In the genomic region with DNA sequence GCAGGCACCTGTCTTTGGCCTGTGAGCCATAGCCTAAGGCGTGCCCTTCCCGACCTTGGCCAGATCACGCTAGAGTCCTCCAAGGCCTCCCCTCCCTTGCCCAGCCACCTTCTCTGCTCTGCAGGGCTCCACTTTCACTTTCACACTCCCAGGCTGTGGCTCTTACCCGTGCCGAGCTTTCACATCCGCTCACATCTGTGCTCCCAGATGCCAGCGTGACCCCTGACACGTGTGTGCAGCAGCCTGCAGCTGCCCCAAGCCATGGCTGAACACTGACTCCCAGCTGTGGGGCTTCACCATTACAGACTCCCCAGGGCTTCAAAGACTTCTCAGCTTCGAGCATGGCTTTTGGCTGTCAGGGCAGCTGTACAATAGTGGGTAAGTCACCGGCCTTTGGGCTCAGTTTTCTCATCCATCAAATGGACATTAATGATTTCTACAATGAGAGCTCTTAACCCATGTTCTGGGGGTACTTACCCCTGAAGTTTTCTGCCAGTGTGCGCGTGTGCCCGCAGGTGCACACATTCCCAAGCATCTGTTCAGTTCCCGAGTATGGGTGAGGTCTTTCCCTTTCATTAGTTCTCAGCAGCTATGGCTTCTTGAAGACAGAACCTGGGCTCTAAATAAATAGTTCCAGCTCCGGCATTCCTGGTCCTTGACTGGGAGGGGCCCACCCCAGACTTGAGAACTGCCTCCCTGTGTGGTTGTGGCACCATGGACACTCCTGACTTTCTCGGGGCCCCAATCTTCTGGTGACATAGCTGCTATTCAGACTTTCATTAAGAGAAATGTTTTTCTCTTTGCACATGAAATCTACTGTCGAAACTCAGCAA, we compare ENCODE assay signal across 1 cellular context.
A peak's percentile ranks its signal among the peaks of the same experiment; 100 is the strongest.
TF ChIP-seq lines count a peak whose summit lies in the region.

No MANE protein-coding gene starts in this region.

TF ChIP-seq in GM12878, 131 proteins besides CTCF, POLR2A, EP300 and RAD21 (continued from another document):
- TF ChIP-seq ZBTB11 (CRISPR knock-in tag; IDR thresholded peaks at IDR 0.05): no peak
- peak; percentile 86 for TF ChIP-seq RAD51 (IDR thresholded peaks at IDR 0.05)
- no peak for TF ChIP-seq ATF3 (IDR thresholded peaks at IDR 0.05; ENCODE audit: borderline replicate concordance, extremely low read depth, low read depth, low read length)
- TF ChIP-seq ZBED1 (IDR thresholded peaks at IDR 0.05; ENCODE audit: borderline replicate concordance): peak; percentile 83; the same call in 1 of the 2 replicates
- TF ChIP-seq TCF12 (IDR thresholded peaks at IDR 0.05; ENCODE audit: low read depth, low read length): peak; percentile 100
- peak; percentile 75 for TF ChIP-seq ZNF207 (IDR thresholded peaks at IDR 0.05; ENCODE audit: borderline replicate concordance)
- TF ChIP-seq MYC (IDR thresholded peaks at IDR 0.05; ENCODE audit: insufficient read depth, insufficient read length, insufficient replicate concordance, low read length, severe bottlenecking): peak; percentile 83
- TF ChIP-seq, protein P1, sequence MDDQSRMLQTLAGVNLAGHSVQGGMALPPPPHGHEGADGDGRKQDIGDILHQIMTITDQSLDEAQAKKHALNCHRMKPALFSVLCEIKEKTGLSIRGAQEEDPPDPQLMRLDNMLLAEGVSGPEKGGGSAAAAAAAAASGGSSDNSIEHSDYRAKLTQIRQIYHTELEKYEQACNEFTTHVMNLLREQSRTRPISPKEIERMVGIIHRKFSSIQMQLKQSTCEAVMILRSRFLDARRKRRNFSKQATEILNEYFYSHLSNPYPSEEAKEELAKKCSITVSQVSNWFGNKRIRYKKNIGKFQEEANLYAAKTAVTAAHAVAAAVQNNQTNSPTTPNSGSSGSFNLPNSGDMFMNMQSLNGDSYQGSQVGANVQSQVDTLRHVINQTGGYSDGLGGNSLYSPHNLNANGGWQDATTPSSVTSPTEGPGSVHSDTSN (IDR thresholded peaks at IDR 0.05; ENCODE audit: insufficient replicate concordance, low read depth, low read length): peak; percentile 12
- peak; percentile 71 for TF ChIP-seq USF1 (IDR thresholded peaks at IDR 0.05; ENCODE audit: borderline replicate concordance, extremely low read length, insufficient read depth, low read depth, low read length)
- no peak for TF ChIP-seq HDAC6 (IDR thresholded peaks at IDR 0.05; ENCODE audit: unreplicated experiment)
- no peak for TF ChIP-seq YBX1 (IDR thresholded peaks at IDR 0.05)
- peak; percentile 67; the same call in 1 of the 2 replicates for TF ChIP-seq MTA2 (IDR thresholded peaks at IDR 0.05; ENCODE audit: low read depth)
- peak; percentile 96 for TF ChIP-seq MXI1 (IDR thresholded peaks at IDR 0.05; ENCODE audit: low read depth, low read length)
- TF ChIP-seq TBL1XR1 (IDR thresholded peaks at IDR 0.05; ENCODE audit: low read depth, low read length): peak; percentile 92
- no peak for TF ChIP-seq CBX3 (IDR thresholded peaks at IDR 0.05; ENCODE audit: borderline replicate concordance, low read depth)
- TF ChIP-seq IKZF2 (IDR thresholded peaks at IDR 0.05): peak; percentile 94 to 95
- peak; percentile 82 for TF ChIP-seq DPF2 (IDR thresholded peaks at IDR 0.05)
- TF ChIP-seq BCL11A (IDR thresholded peaks at IDR 0.05; ENCODE audit: low read depth, low read length): no peak; the same call in 1 of the 2 replicates
- 0 out of 2 replicates have a peak, but pooled peaks have one; percentile 86 for TF ChIP-seq RCOR1 (conservative IDR thresholded peaks at IDR 0.05; ENCODE audit: low read depth, low read length)
- TF ChIP-seq SRF (IDR thresholded peaks at IDR 0.05; ENCODE audit: low read depth in 2 of 2, low read length in 2 of 2): no peak
- no peak for TF ChIP-seq WRNIP1 (IDR thresholded peaks at IDR 0.05; ENCODE audit: borderline replicate concordance, low read depth, low read length)
- TF ChIP-seq LARP7 (IDR thresholded peaks at IDR 0.05): 0 out of 2 replicates have a peak, but pooled peaks have one; percentile 36
- TF ChIP-seq SMARCA5 (IDR thresholded peaks at IDR 0.05): peak; percentile 30
- no peak for TF ChIP-seq CHD1 (IDR thresholded peaks at IDR 0.05; ENCODE audit: low read depth, low read length)
- no peak for TF ChIP-seq RELA (IDR thresholded peaks at IDR 0.05; ENCODE audit: borderline replicate concordance, partially characterized antibody)
